In genomic region chr17:17480593-17481148, GRCh38 we compare ENCODE assay signal across 20 cellular contexts. TPM values are rescaled to one million over a fixed set of nuclear protein-coding genes. Genes with fewer than 3 reads are reported as not detected.
DNase-seq lines count a peak whose midpoint lies in the region; ATAC-seq and TF ChIP-seq lines count a peak whose summit lies in the region.
"Had no signal": no experiment of that assay in that cellular context is flagged by ENCODE, and none has a peak within 500 bp of the region (broad histone marks: within the 10 kb centered on the region; RNA-seq: fewer than 3 reads in every experiment).

No MANE protein-coding gene starts in this region.

- no peak overlapping the region for H3K4me3 Mint-ChIP-seq in stimulated activated naive B cell treated with anti-CD40 and anti-IgM and Interleukin-4, amounts not matched to agents 10 μg/mL and 1 μg/mL and 100 μg/mL, for 72 hours
- H3K4me3 Mint-ChIP-seq: WTC11 had no signal

- peaks cover 24 to 60% of the 10 kb centered on the region in 2 donors for H3K4me1 Mint-ChIP-seq in stimulated activated naive B cell treated with anti-CD40 and anti-IgM and Interleukin-4, amounts not matched to agents 10 μg/mL and 1 μg/mL and 100 μg/mL, for 72 hours

- no peak for TF ChIP-seq CTCF in RWPE1 (conservative IDR thresholded peaks at IDR 0.05; ENCODE audit: low read depth)

- peaks cover 0 to 6% of the 10 kb centered on the region in 2 donors for H3K36me3 Mint-ChIP-seq in activated naive CD4-positive, alpha-beta T cell treated with anti-CD3 and anti-CD28 coated beads, Interleukin-2, amount 50 U/mL, for 72 hours
- H3K36me3 Mint-ChIP-seq in stimulated activated naive B cell treated with anti-CD40 and anti-IgM and Interleukin-4, amounts not matched to agents 10 μg/mL and 1 μg/mL and 100 μg/mL, for 72 hours = peaks cover 27 to 28% of the 10 kb centered on the region in 2 donors

- no peaks in the 10 kb centered on the region for H3K9me3 Mint-ChIP-seq in activated naive CD4-positive, alpha-beta T cell treated with anti-CD3 and anti-CD28 coated beads, Interleukin-2, amount 50 U/mL, for 72 hours
- H3K9me3 Mint-ChIP-seq in stimulated activated naive B cell treated with anti-CD40 and anti-IgM and Interleukin-4, amounts not matched to agents 10 μg/mL and 1 μg/mL and 100 μg/mL, for 72 hours = no peaks in the 10 kb centered on the region

- no peaks in the 10 kb centered on the region for H3K27me3 Mint-ChIP-seq in stimulated activated naive B cell treated with anti-CD40 and anti-IgM and Interleukin-4, amounts not matched to agents 10 μg/mL and 1 μg/mL and 100 μg/mL, for 72 hours

- no peak for DNase-seq in activated naive CD4-positive, alpha-beta T cell treated with anti-CD3 and anti-CD28 coated beads, Interleukin-2, amount 50 U/mL, for 72 hours (ENCODE audit: low spot score in 2 of 2)
- DNase-seq in activated naive CD4-positive, alpha-beta T cell treated with anti-CD3 and anti-CD28 coated beads, Interleukin-2, amount 50 U/mL, for 16 hours = no peak
- DNase-seq in RWPE1 (ENCODE audit: low spot score) = peak; percentile 30
- DNase-seq in stimulated activated naive B cell treated with anti-CD40 and anti-IgM and Interleukin-4, amounts not matched to agents 10 μg/mL and 1 μg/mL and 100 μg/mL, for 72 hours = no peak
- DNase-seq in GM19238 (ENCODE audit: insufficient read length, low spot score) = no peak
- DNase-seq: activated CD8-positive, alpha-beta memory T cell treated with anti-CD3 and anti-CD28 coated beads, Interleukin-2, amount 50 U/mL, for 48 hours; amygdala; colonic mucosa; esophagus squamous epithelium; KG1; kidney; NCI-H1417; occipital lobe; SW 1271 had no signal

- H3K27ac Mint-ChIP-seq in activated naive CD4-positive, alpha-beta T cell treated with anti-CD3 and anti-CD28 coated beads, Interleukin-2, amount 50 U/mL, for 72 hours = peak overlapping the region; percentile 5 to 73
- peak overlapping the region; percentile 42 for H3K27ac Mint-ChIP-seq in stimulated activated naive B cell treated with anti-CD40 and anti-IgM and Interleukin-4, amounts not matched to agents 10 μg/mL and 1 μg/mL and 100 μg/mL, for 72 hours
- H3K27ac Mint-ChIP-seq: WTC11 had no signal

- CTCF ChIA-PET in RWPE1 (lab: Yijun Ruan, JAX) = interaction anchor here (0.6 kb wide), 1 partner anchor 12 kb away, joined by 6 read pairs; no protein-coding TSS in a partner anchor

- ATAC-seq in activated naive CD4-positive, alpha-beta T cell treated with anti-CD3 and anti-CD28 coated beads, Interleukin-2, amount 50 U/mL, for 72 hours = no peak
- no peak for ATAC-seq in stimulated activated naive B cell treated with anti-CD40 and anti-IgM and Interleukin-4, amounts not matched to agents 10 μg/mL and 1 μg/mL and 100 μg/mL, for 72 hours (replicated peaks)
- ATAC-seq in GM19351 (IDR thresholded peaks at IDR 0.05; ENCODE audit: unreplicated experiment) (no peak), GM21447 (IDR thresholded peaks at IDR 0.05; ENCODE audit: unreplicated experiment) (no peak)
- ATAC-seq: WTC11 had no signal

- POLR2A ChIA-PET in RWPE1 (lab: Yijun Ruan, JAX; ENCODE audit: low non-redundant PET) = no interaction called here

- H3K27ac ChIP-seq in RWPE1 = peak overlapping the region; percentile 33; the same call in 1 of the 2 replicates
- peak overlapping the region; percentile 65 for H3K27ac ChIP-seq in cingulate gyrus (ENCODE audit: low read depth, low read length)
- H3K27ac ChIP-seq: colonic mucosa, esophagus squamous epithelium, HL-60 had no signal

RNA-seq across cellular contexts. Expression of gene MED9, which starts 3.9 kb away (rescaled TPM):
- 10 to 100 TPM; 13.1 to 14.0 TPM for total RNA-seq in activated naive CD4-positive, alpha-beta T cell treated with anti-CD3 and anti-CD28 coated beads, Interleukin-2, amount 50 U/mL, for 72 hours

RNA-seq across cellular contexts. Expression of gene RASD1, which starts 15.5 kb away (rescaled TPM):
- 1 to 10 TPM in 1 of 2 donors, under 1 TPM in 1; 0.71 to 1.2 TPM for total RNA-seq in activated naive CD4-positive, alpha-beta T cell treated with anti-CD3 and anti-CD28 coated beads, Interleukin-2, amount 50 U/mL, for 72 hours
- total RNA-seq: RPMI7951 had no signal
